1 cellular context compared by ENCODE assay signal in genomic region chr9:122940603-122941559, GRCh38.
TF ChIP-seq lines count a peak whose summit lies in the region.

TSS of gene RABGAP1 (plus strand) at chr9:122941020. CDS start at chr9:122957060, 16,040 bp downstream.

TF ChIP-seq in GM12878, 131 proteins besides CTCF, POLR2A, EP300 and RAD21 (continued from another document and continues in another):
- no peak for TF ChIP-seq PRDM15 (CRISPR knock-in tag; IDR thresholded peaks at IDR 0.05)
- TF ChIP-seq RBBP5 (conservative IDR thresholded peaks at IDR 0.05), result no peak
- TF ChIP-seq USF1 (IDR thresholded peaks at IDR 0.05; ENCODE audit: borderline replicate concordance, extremely low read length, insufficient read depth, low read depth, low read length), result no peak
- TF ChIP-seq ZZZ3 (IDR thresholded peaks at IDR 0.05; ENCODE audit: control insufficient read depth, insufficient read length, low read depth), result no peak
- no peak for TF ChIP-seq FOXM1 (IDR thresholded peaks at IDR 0.05; ENCODE audit: low read depth, low read length)
- TF ChIP-seq SKIL (IDR thresholded peaks at IDR 0.05; ENCODE audit: low read depth, poor library complexity, severe bottlenecking), result no peak
- no peak for TF ChIP-seq BCLAF1 (IDR thresholded peaks at IDR 0.05)
- TF ChIP-seq ZBTB4 (CRISPR knock-in tag; IDR thresholded peaks at IDR 0.05), result no peak
- TF ChIP-seq POLR2AphosphoS5 (IDR thresholded peaks at IDR 0.05; ENCODE audit: low read length), result peak; percentile 85
- TF ChIP-seq MLLT1 (IDR thresholded peaks at IDR 0.05), result 0 out of 2 replicates have a peak, but pooled peaks have one; percentile 11
- TF ChIP-seq RUNX3 (IDR thresholded peaks at IDR 0.05; ENCODE audit: low read length), result no peak
- no peak for TF ChIP-seq ESRRA (IDR thresholded peaks at IDR 0.05; ENCODE audit: low read length)
- TF ChIP-seq TCF3 (IDR thresholded peaks at IDR 0.05; ENCODE audit: borderline replicate concordance, insufficient read depth, low read depth, low read length), result no peak
- TF ChIP-seq TBL1XR1 (IDR thresholded peaks at IDR 0.05; ENCODE audit: low read depth, low read length), result no peak
- TF ChIP-seq PML (IDR thresholded peaks at IDR 0.05; ENCODE audit: low read length), result peak; percentile 92
- no peak for TF ChIP-seq ASH2L (IDR thresholded peaks at IDR 0.05; ENCODE audit: borderline replicate concordance, low read depth)
- TF ChIP-seq MEF2B (IDR thresholded peaks at IDR 0.05; ENCODE audit: partially characterized antibody, poor library complexity, severe bottlenecking), result no peak
- TF ChIP-seq MXI1 (IDR thresholded peaks at IDR 0.05; ENCODE audit: low read depth, low read length), result no peak
- no peak for TF ChIP-seq IRF5 (IDR thresholded peaks at IDR 0.05; ENCODE audit: borderline replicate concordance)
- TF ChIP-seq RFX5 (IDR thresholded peaks at IDR 0.05; ENCODE audit: low read depth, low read length), result no peak
- no peak for TF ChIP-seq MEF2A (IDR thresholded peaks at IDR 0.05; ENCODE audit: insufficient read depth, low read depth, low read length)
- TF ChIP-seq CEBPB (IDR thresholded peaks at IDR 0.05; ENCODE audit: borderline replicate concordance in 1 of 2, low read depth in 2 of 2, low read length in 2 of 2), result no peak
- TF ChIP-seq POU2F2 (IDR thresholded peaks at IDR 0.05; ENCODE audit: borderline replicate concordance, low read depth, low read length), result no peak; the same call in 1 of the 3 replicates
- TF ChIP-seq RB1 (IDR thresholded peaks at IDR 0.05; ENCODE audit: borderline replicate concordance), result peak; percentile 38; the same call in 1 of the 2 replicates
- no peak for TF ChIP-seq NR2F1 (conservative IDR thresholded peaks at IDR 0.05)
- TF ChIP-seq NBN (IDR thresholded peaks at IDR 0.05), result peak; percentile 60; the same call in 1 of the 2 replicates
- TF ChIP-seq ZNF274 (IDR thresholded peaks at IDR 0.05; ENCODE audit: insufficient read depth, insufficient read length), result no peak
- TF ChIP-seq HDAC2 (IDR thresholded peaks at IDR 0.05), result no peak
- TF ChIP-seq BCL11A (IDR thresholded peaks at IDR 0.05; ENCODE audit: low read depth, low read length), result no peak
- TF ChIP-seq EGR1 (IDR thresholded peaks at IDR 0.05; ENCODE audit: borderline replicate concordance in 1 of 2, low read depth in 2 of 2, low read length in 2 of 2), result peak in 1 of 2 experiments; percentile 61; a peak in 1 of 3 replicates
- no peak for TF ChIP-seq HSF1 (IDR thresholded peaks at IDR 0.05; ENCODE audit: low read depth, low read length)
- TF ChIP-seq BCL3 (IDR thresholded peaks at IDR 0.05; ENCODE audit: borderline replicate concordance, insufficient read depth, low read depth, low read length, poor library complexity, severe bottlenecking), result no peak
